In genomic region chr12:121532503-121533390, GRCh38 we compare ENCODE assay signal across 12 cellular contexts. TPM values are rescaled to one million over a fixed set of nuclear protein-coding genes. Genes with fewer than 3 reads are reported as not detected.
DNase-seq lines count a peak whose midpoint lies in the region; ATAC-seq and TF ChIP-seq lines count a peak whose summit lies in the region.
"Had no signal": no experiment of that assay in that cellular context is flagged by ENCODE, and none has a peak within 500 bp of the region (broad histone marks: within the 10 kb centered on the region; RNA-seq: fewer than 3 reads in every experiment).

No MANE protein-coding gene starts in this region.

- H3K4me2 ChIP-seq in OCI-LY3 (ENCODE audit: low read length): peak overlapping the region; percentile 96
- H3K4me2 ChIP-seq: SK-N-SH had no signal

- H3K9ac ChIP-seq in OCI-LY3 (ENCODE audit: low read length): peak overlapping the region; percentile 96
- H3K9ac ChIP-seq: SK-N-SH had no signal

- peaks cover 46% of the 10 kb centered on the region for H4K20me1 ChIP-seq in OCI-LY3 (ENCODE audit: insufficient read depth, low read length)

- CTCF ChIA-PET in GM10248 (lab: Yijun Ruan, JAX): interaction anchor here (1.2 to 1.3 kb wide), 5 partner anchors 12 to 139 kb away, joined by 3 to 4 read pairs (median 3); no protein-coding TSS in a partner anchor

- DNase-seq in D341Med (ENCODE audit: low spot score): peak; percentile 13
- peak; percentile 87 for DNase-seq in fibroblast of pulmonary artery (ENCODE audit: low read depth)
- no peak for DNase-seq in GM10248 (ENCODE audit: extremely low spot score)
- DNase-seq in SK-N-DZ (ENCODE audit: low spot score): no peak
- DNase-seq in GM13976 (ENCODE audit: low spot score): no peak
- DNase-seq: amniotic stem cell, NCI-H2227 treated with DMSO at 0.1 percent for 48 hours, SK-N-SH had no signal

- peaks cover 45% of the 10 kb centered on the region for H3K36me3 ChIP-seq in OCI-LY3 (replicated peaks; ENCODE audit: low read depth, low read length)

- no peaks in the 10 kb centered on the region for H3K27me3 ChIP-seq in OCI-LY3 (ENCODE audit: low read depth, low read length)

- no peaks in the 10 kb centered on the region for H3K9me3 ChIP-seq in OCI-LY3 (ENCODE audit: insufficient read depth, low read length)
- H3K9me3 ChIP-seq: HAP-1, SK-N-SH had no signal

- ATAC-seq in activated CD4-positive, CD25-positive, alpha-beta regulatory T cell treated with anti-CD3 and anti-CD28 coated beads, Interleukin-2, amount 50 U/mL, for 24 hours: no peak

- POLR2A ChIA-PET in GM10248 (lab: Yijun Ruan, JAX): interaction anchor here (0.5 kb wide), 1 partner anchor 12 kb away, joined by 5 read pairs; no protein-coding TSS in a partner anchor

- in situ Hi-C loops in GM13976 (cut with MboI; ENCODE audit: low sequenced_read_pairs, unreplicated experiment): no loop called here

- H3K79me2 ChIP-seq in OCI-LY3 (ENCODE audit: low read length): peaks cover 92% of the 10 kb centered on the region

- no peak for TF ChIP-seq CTCF in OCI-LY3 (IDR thresholded peaks at IDR 0.05; ENCODE audit: low read depth, low read length)
- no peak for TF ChIP-seq CTCF in fibroblast of pulmonary artery (IDR thresholded peaks at IDR 0.05; ENCODE audit: low read length, missing control alignments)
- no peak for TF ChIP-seq CTCF in GM10248 (IDR thresholded peaks at IDR 0.05; ENCODE audit: control extremely low read depth, extremely low read depth, low read depth, missing control alignments)
- no peak for TF ChIP-seq CTCF in GM13976 (IDR thresholded peaks at IDR 0.05; ENCODE audit: borderline replicate concordance, control extremely low read depth, extremely low read depth, insufficient read depth, missing control alignments)

- H3K4me1 ChIP-seq in OCI-LY3 (ENCODE audit: low read length): peaks cover 64% of the 10 kb centered on the region

- peak overlapping the region; percentile 94 for H3K27ac ChIP-seq in OCI-LY3 (ENCODE audit: low read length)
- peak overlapping the region in 13 of 21 experiments; percentile 5 to 92 (median 50) for H3K27ac ChIP-seq in skin epidermis

- H2AFZ ChIP-seq in OCI-LY3 (ENCODE audit: low read depth, low read length): no peak overlapping the region

- H3K4me3 ChIP-seq in OCI-LY3 (ENCODE audit: low read length) (peak overlapping the region; percentile 76), fibroblast of pulmonary artery (replicated peaks; ENCODE audit: low read depth, low read length) (no peak overlapping the region), skin epidermis (no peak overlapping the region)
- H3K4me3 ChIP-seq: HAP-1 had no signal

RNA-seq across cellular contexts. Expression of gene KDM2B, which starts 48.1 kb away (rescaled TPM):
- 62.0 and 69.7 TPM in 2 replicates for polyA plus RNA-seq in SK-N-DZ (2014; cell fraction: cytosol; rRNA removed)
- polyA plus RNA-seq in SK-N-DZ (2014; cell fraction: nucleus; rRNA removed): 63.0 and 94.1 TPM in 2 replicates

Comparison
In these comparisons a context has a peak if more than half of its experiments do, and no peak if none do; other contexts are left out.
1. DNase-seq: peak in D341Med (single experiment) and fibroblast of pulmonary artery (single experiment); none in GM10248 (single experiment), SK-N-DZ (single experiment) and GM13976 (single experiment).